28 cellular contexts compared by ENCODE assay signal in genomic region chr16:24332178-24332577, GRCh38.
"Had no signal": no experiment of that assay in that cellular context is flagged by ENCODE, and none has a peak within 500 bp of the region (broad histone marks: within the 10 kb centered on the region; RNA-seq: fewer than 3 reads in every experiment).

No MANE protein-coding gene starts in this region.

- H3K27ac ChIP-seq: colonic mucosa, coronary artery, epithelial cell of prostate, esophagus muscularis mucosa, esophagus squamous epithelium, foreskin keratinocyte, gastrocnemius medialis, gastroesophageal sphincter, heart left ventricle, heart right ventricle had no signal

- H3K36me3 ChIP-seq: colonic mucosa, esophagus muscularis mucosa, esophagus squamous epithelium, gastrocnemius medialis, gastroesophageal sphincter, heart left ventricle, heart right ventricle had no signal

- H3K9me3 Mint-ChIP-seq: dendritic cell treated with granulocyte-macrophage colony-stimulating factor and Interleukin-4, amounts not matched to agents 40 ng/mL and 50 ng/mL, for 4 days had no signal

- H3K27ac Mint-ChIP-seq: dendritic cell treated with granulocyte-macrophage colony-stimulating factor and Interleukin-4, amounts not matched to agents 40 ng/mL and 50 ng/mL, for 4 days; effector memory CD8-positive, alpha-beta T cell; endodermal cell had no signal

- DNase-seq: colonic mucosa; cortex of kidney; dermis blood vessel endothelial cell; dorsolateral prefrontal cortex; effector CD4-positive, alpha-beta T cell; effector CD8-positive, alpha-beta T cell; effector memory CD4-positive, alpha-beta T cell; effector memory CD8-positive, alpha-beta T cell; endodermal cell; erythroblast; esophagus squamous epithelium; foreskin fibroblast; foreskin keratinocyte; foreskin melanocyte; gastrocnemius medialis; glutamatergic neuron; heart left ventricle; heart right ventricle had no signal

- H3K4me1 ChIP-seq: colonic mucosa, esophagus muscularis mucosa, esophagus squamous epithelium, foreskin keratinocyte, gastrocnemius medialis, gastroesophageal sphincter, heart left ventricle, heart right ventricle had no signal

- FAIRE-seq: colon, endometrium, endothelial cell of umbilical vein, frontal cortex had no signal

- H3K4me3 ChIP-seq: colonic mucosa, coronary artery, dorsolateral prefrontal cortex, esophagus muscularis mucosa, esophagus squamous epithelium, gastrocnemius medialis, gastroesophageal sphincter, heart left ventricle, heart right ventricle had no signal

- H3K9me3 ChIP-seq: colonic mucosa, gastrocnemius medialis had no signal

- H3K4me3 Mint-ChIP-seq: dendritic cell treated with granulocyte-macrophage colony-stimulating factor and Interleukin-4, amounts not matched to agents 40 ng/mL and 50 ng/mL, for 4 days; effector memory CD8-positive, alpha-beta T cell; endodermal cell had no signal

- H3K4me1 Mint-ChIP-seq: endodermal cell had no signal

- ATAC-seq: effector memory CD8-positive, alpha-beta T cell; esophagus mucosa; foreskin keratinocyte; gastrocnemius medialis; gastroesophageal sphincter; heart left ventricle; heart right ventricle had no signal

- H3K27me3 ChIP-seq: colonic mucosa, esophagus muscularis mucosa, esophagus squamous epithelium, foreskin keratinocyte, gastrocnemius medialis, heart left ventricle had no signal
